7 cellular contexts compared by ENCODE assay signal in genomic region chr2:70029814-70030409, GRCh38. TPM values are rescaled to one million over a fixed set of nuclear protein-coding genes. Genes with fewer than 3 reads are reported as not detected.
DNase-seq lines count a peak whose midpoint lies in the region; ATAC-seq and TF ChIP-seq lines count a peak whose summit lies in the region.

No MANE protein-coding gene starts in this region.

- H2BK15ac ChIP-seq in IMR-90 (ENCODE audit: low read depth, low read length) = peak overlapping the region; percentile 39; the same call in 1 of the 3 replicates

- peak overlapping the region; percentile 22; the same call in 1 of the 2 replicates for H3K23ac ChIP-seq in IMR-90 (ENCODE audit: low read depth, low read length)

- no peak for TF ChIP-seq EP300 in suprapubic skin (IDR thresholded peaks at IDR 0.05)

- H4K8ac ChIP-seq in IMR-90 (ENCODE audit: low read depth in 2 of 2, low read length in 2 of 2) = peak overlapping the region; percentile 33 to 79; a peak in 3 of 4 replicates

- POLR2A ChIA-PET in IMR-90 (lab: Charles Lee; ENCODE audit: unreplicated experiment) = no interaction called here

- CTCF ChIA-PET in IMR-90 (lab: Yijun Ruan, JAX) = no interaction called here

- H3K4me3 ChIP-seq in IMR-90 (ENCODE audit: insufficient read depth, low read depth, low read length) (no peak overlapping the region), choroid plexus epithelial cell (ENCODE audit: low read depth, low read length) (no peak overlapping the region), suprapubic skin (no peak overlapping the region)

- H3K36me3 ChIP-seq in IMR-90 (ENCODE audit: control insufficient read depth, insufficient read depth, low read length) (no peaks in the 10 kb centered on the region), suprapubic skin (no peaks in the 10 kb centered on the region)

- H3K4me2 ChIP-seq in IMR-90 (ENCODE audit: low read depth, low read length) = 0 out of 2 replicates have a peak overlapping the region, but pooled peaks have one; percentile 11

- peaks cover 18% of the 10 kb centered on the region for H3K9me1 ChIP-seq in IMR-90 (ENCODE audit: insufficient read depth, low read length)

- intact Hi-C loops in IMR-90 (cut with micrococcal nuclease) = no loop called here

- peak overlapping the region; percentile 29; the same call in 1 of the 2 replicates for H2AK5ac ChIP-seq in IMR-90 (ENCODE audit: low read depth, low read length)

- no peak for TF ChIP-seq POLR2A in IMR-90 (IDR thresholded peaks at IDR 0.05; ENCODE audit: low read depth, low read length)
- no peak for TF ChIP-seq POLR2A in suprapubic skin (IDR thresholded peaks at IDR 0.05)

- no peaks in the 10 kb centered on the region for H3K79me1 ChIP-seq in IMR-90 (ENCODE audit: low read depth in 1 of 2, low read length in 2 of 2)

- H2BK120ac ChIP-seq in IMR-90 (ENCODE audit: low read depth, low read length) = peak overlapping the region; percentile 42

- no TSS peak for BruUV-seq in IMR-90 (replicated peaks; lab: Mats Ljungman, UMichigan)

- H3K18ac ChIP-seq in IMR-90 (ENCODE audit: low read depth, low read length) = peak overlapping the region; percentile 51

- H3K9me3 ChIP-seq in IMR-90 (ENCODE audit: control insufficient read depth, insufficient read depth, low read length) = no peaks in the 10 kb centered on the region
- no peaks in the 10 kb centered on the region for H3K9me3 ChIP-seq in suprapubic skin

- ATAC-seq in IMR-90 (ENCODE audit: low read depth) (peak; percentile 85), GM21423 (IDR thresholded peaks at IDR 0.05; ENCODE audit: unreplicated experiment) (no peak)

- in situ Hi-C loops in IMR-90 (cut with MboI; ENCODE audit: low sequenced_read_pairs) = no loop called here

- no peak overlapping the region for H2AK9ac ChIP-seq in IMR-90 (replicated peaks; ENCODE audit: low read depth, low read length, poor library complexity)

- peak overlapping the region; percentile 69; the same call in 1 of the 2 replicates for H3K27ac ChIP-seq in IMR-90 (ENCODE audit: insufficient read depth, low read length)
- H3K27ac ChIP-seq in suprapubic skin = peak overlapping the region; percentile 36

- no peak for TF ChIP-seq RAD21 in IMR-90 (IDR thresholded peaks at IDR 0.05; ENCODE audit: low read length)

- no peaks in the 10 kb centered on the region for H3K27me3 ChIP-seq in IMR-90 (ENCODE audit: control insufficient read depth, insufficient read depth, low read length)
- H3K27me3 ChIP-seq in suprapubic skin = no peaks in the 10 kb centered on the region

- H4K5ac ChIP-seq in IMR-90 (ENCODE audit: low read depth, low read length) = peak overlapping the region; percentile 63

- peak overlapping the region; percentile 60 for H2AFZ ChIP-seq in IMR-90 (replicated peaks; ENCODE audit: low read length, poor library complexity)

- H3K4me1 ChIP-seq in IMR-90 (ENCODE audit: control insufficient read depth, insufficient read depth, low read length) (peaks cover 16% of the 10 kb centered on the region), suprapubic skin (peaks cover 21% of the 10 kb centered on the region)

- peak overlapping the region; percentile 6; the same call in 1 of the 2 replicates for H4K91ac ChIP-seq in IMR-90 (ENCODE audit: insufficient read depth, low read depth, low read length)

- H3K14ac ChIP-seq in IMR-90 (replicated peaks; ENCODE audit: low read depth, low read length) = peak overlapping the region; percentile 77

- H4K20me1 ChIP-seq in IMR-90 (ENCODE audit: insufficient read depth, low read length) = no peaks in the 10 kb centered on the region

- H3K9ac ChIP-seq in IMR-90 (ENCODE audit: low read depth, low read length) = no peak overlapping the region

- H3K4ac ChIP-seq in IMR-90 (ENCODE audit: low read depth, low read length) = peak overlapping the region; percentile 68

- peak overlapping the region; percentile 57 for H2BK20ac ChIP-seq in IMR-90 (ENCODE audit: low read depth, low read length)

- H3K56ac ChIP-seq in IMR-90 (ENCODE audit: extremely low read depth, insufficient read depth, low read length) = no peak overlapping the region

- H2BK5ac ChIP-seq in IMR-90 (ENCODE audit: low read depth, low read length, poor library complexity, severe bottlenecking) = peak overlapping the region; percentile 7

- WGBS in IMR-90 (ENCODE audit: extremely low coverage in 2 of 2, insufficient read length in 1 of 2), 2 experiments = no CpG with 5 or more reads among the region's 3 CpGs
- WGBS in suprapubic skin = 31% methylated on average over 3 of the region's 3 CpGs

- peak; percentile 79 for DNase-seq in IMR-90
- peak; percentile 83 for DNase-seq in choroid plexus epithelial cell (ENCODE audit: low read depth)
- peak; percentile 77 for DNase-seq in left kidney (ENCODE audit: low read depth, low spot score)
- peak in 1 of 2 donors; percentile 77 for DNase-seq in suprapubic skin (ENCODE audit: low spot score in 2 of 2)
- DNase-seq in cerebellar cortex (ENCODE audit: low spot score) = no peak
- no peak for DNase-seq in SKM-1 (lab: John Stamatoyannopoulos, UW; ENCODE audit: unreplicated experiment)

- dilution Hi-C loops in IMR-90 (cut with HindIII; ENCODE audit: low sequenced_read_pairs, unreplicated experiment) = no loop called here

- TF ChIP-seq CTCF in IMR-90 (conservative IDR thresholded peaks at IDR 0.05; ENCODE audit: low read depth, low read length) (no peak), choroid plexus epithelial cell (conservative IDR thresholded peaks at IDR 0.05; ENCODE audit: low read depth, low read length) (no peak), suprapubic skin (IDR thresholded peaks at IDR 0.05) (no peak)

TF ChIP-seq in IMR-90, 13 proteins besides CTCF, POLR2A, EP300 and RAD21:
- TF ChIP-seq RFX5 (IDR thresholded peaks at IDR 0.05; ENCODE audit: low read depth, low read length) (no peak), MAFK (IDR thresholded peaks at IDR 0.05; ENCODE audit: low read depth, low read length) (peak; percentile 37; the same call in 1 of the 2 replicates), CHD1 (IDR thresholded peaks at IDR 0.05; ENCODE audit: low read depth, low read length) (no peak), MXI1 (IDR thresholded peaks at IDR 0.05; ENCODE audit: borderline replicate concordance, low read depth, low read length) (no peak), FOS (IDR thresholded peaks at IDR 0.05; ENCODE audit: low read depth, low read length) (no peak), SMC3 (IDR thresholded peaks at IDR 0.05; ENCODE audit: low read depth, low read length) (no peak), ELK1 (IDR thresholded peaks at IDR 0.05; ENCODE audit: borderline replicate concordance, low read depth, low read length) (no peak), USF2 (IDR thresholded peaks at IDR 0.05; ENCODE audit: low read depth, low read length) (peak; percentile 89)

RNA-seq across cellular contexts. Expression of gene PCBP1, which starts 57.4 kb away (rescaled TPM):
- total RNA-seq in IMR-90 (2012; rRNA removed) (33.6 and 33.7 TPM in 2 replicates), suprapubic skin (100 to 1,000 TPM; 189 to 236 (median 222) TPM)
- polyA plus RNA-seq in IMR-90 (2012; rRNA removed) = 166 and 171 TPM in 2 replicates
- 110 and 170 TPM in 2 replicates for polyA plus RNA-seq in IMR-90 (2012; cell fraction: cytosol; rRNA removed)
- 68.9 and 69.8 TPM in 2 replicates for polyA plus RNA-seq in IMR-90 (2012; cell fraction: nucleus; rRNA removed; ENCODE audit: low replicate concordance)

Comparison
In these comparisons a context has a peak if more than half of its experiments do, and no peak if none do; other contexts are left out.
1. DNase-seq: peak in IMR-90 (single experiment), choroid plexus epithelial cell (single experiment) and left kidney (single experiment); none in cerebellar cortex (single experiment) and SKM-1 (single experiment).